Comparison of ENCODE assay signal across 1 cellular context in genomic region chr12:130764475-130765185, GRCh38.
A peak's percentile ranks its signal among the peaks of the same experiment; 100 is the strongest.
TF ChIP-seq lines count a peak whose summit lies in the region.

No MANE protein-coding gene starts in this region.

TF ChIP-seq in GM12878, 131 proteins besides CTCF, POLR2A, EP300 and RAD21 (continued from another document):
- TF ChIP-seq, protein P1, sequence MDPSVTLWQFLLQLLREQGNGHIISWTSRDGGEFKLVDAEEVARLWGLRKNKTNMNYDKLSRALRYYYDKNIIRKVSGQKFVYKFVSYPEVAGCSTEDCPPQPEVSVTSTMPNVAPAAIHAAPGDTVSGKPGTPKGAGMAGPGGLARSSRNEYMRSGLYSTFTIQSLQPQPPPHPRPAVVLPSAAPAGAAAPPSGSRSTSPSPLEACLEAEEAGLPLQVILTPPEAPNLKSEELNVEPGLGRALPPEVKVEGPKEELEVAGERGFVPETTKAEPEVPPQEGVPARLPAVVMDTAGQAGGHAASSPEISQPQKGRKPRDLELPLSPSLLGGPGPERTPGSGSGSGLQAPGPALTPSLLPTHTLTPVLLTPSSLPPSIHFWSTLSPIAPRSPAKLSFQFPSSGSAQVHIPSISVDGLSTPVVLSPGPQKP (IDR thresholded peaks at IDR 0.05; ENCODE audit: low read depth, low read length), result no peak
- TF ChIP-seq HDGF (IDR thresholded peaks at IDR 0.05), result peak; percentile 82
- TF ChIP-seq, protein P2, sequence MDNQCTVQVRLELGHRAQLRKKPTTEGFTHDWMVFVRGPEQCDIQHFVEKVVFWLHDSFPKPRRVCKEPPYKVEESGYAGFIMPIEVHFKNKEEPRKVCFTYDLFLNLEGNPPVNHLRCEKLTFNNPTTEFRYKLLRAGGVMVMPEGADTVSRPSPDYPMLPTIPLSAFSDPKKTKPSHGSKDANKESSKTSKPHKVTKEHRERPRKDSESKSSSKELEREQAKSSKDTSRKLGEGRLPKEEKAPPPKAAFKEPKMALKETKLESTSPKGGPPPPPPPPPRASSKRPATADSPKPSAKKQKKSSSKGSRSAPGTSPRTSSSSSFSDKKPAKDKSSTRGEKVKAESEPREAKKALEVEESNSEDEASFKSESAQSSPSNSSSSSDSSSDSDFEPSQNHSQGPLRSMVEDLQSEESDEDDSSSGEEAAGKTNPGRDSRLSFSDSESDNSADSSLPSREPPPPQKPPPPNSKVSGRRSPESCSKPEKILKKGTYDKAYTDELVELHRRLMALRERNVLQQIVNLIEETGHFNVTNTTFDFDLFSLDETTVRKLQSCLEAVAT (IDR thresholded peaks at IDR 0.05), result no peak
- no peak for TF ChIP-seq POU2F2 (IDR thresholded peaks at IDR 0.05; ENCODE audit: borderline replicate concordance, low read depth, low read length)
- TF ChIP-seq, protein P3, sequence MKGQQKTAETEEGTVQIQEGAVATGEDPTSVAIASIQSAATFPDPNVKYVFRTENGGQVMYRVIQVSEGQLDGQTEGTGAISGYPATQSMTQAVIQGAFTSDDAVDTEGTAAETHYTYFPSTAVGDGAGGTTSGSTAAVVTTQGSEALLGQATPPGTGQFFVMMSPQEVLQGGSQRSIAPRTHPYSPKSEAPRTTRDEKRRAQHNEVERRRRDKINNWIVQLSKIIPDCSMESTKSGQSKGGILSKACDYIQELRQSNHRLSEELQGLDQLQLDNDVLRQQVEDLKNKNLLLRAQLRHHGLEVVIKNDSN (IDR thresholded peaks at IDR 0.05; ENCODE audit: borderline replicate concordance, extremely low read length, insufficient read depth, low read depth, low read length), result peak; percentile 2
- no peak for TF ChIP-seq TARDBP (IDR thresholded peaks at IDR 0.05; ENCODE audit: borderline replicate concordance)
- TF ChIP-seq MEF2A (IDR thresholded peaks at IDR 0.05; ENCODE audit: insufficient read depth, low read depth, low read length), result no peak
- TF ChIP-seq PRDM15 (CRISPR knock-in tag; IDR thresholded peaks at IDR 0.05), result peak; percentile 75
- TF ChIP-seq KAT2A (conservative IDR thresholded peaks at IDR 0.05; ENCODE audit: control insufficient read depth, low read depth, low read length), result no peak
- TF ChIP-seq SRF (IDR thresholded peaks at IDR 0.05; ENCODE audit: low read depth in 2 of 2, low read length in 2 of 2), result no peak
- TF ChIP-seq RELA (IDR thresholded peaks at IDR 0.05; ENCODE audit: borderline replicate concordance, partially characterized antibody), result no peak
- TF ChIP-seq, protein P4, sequence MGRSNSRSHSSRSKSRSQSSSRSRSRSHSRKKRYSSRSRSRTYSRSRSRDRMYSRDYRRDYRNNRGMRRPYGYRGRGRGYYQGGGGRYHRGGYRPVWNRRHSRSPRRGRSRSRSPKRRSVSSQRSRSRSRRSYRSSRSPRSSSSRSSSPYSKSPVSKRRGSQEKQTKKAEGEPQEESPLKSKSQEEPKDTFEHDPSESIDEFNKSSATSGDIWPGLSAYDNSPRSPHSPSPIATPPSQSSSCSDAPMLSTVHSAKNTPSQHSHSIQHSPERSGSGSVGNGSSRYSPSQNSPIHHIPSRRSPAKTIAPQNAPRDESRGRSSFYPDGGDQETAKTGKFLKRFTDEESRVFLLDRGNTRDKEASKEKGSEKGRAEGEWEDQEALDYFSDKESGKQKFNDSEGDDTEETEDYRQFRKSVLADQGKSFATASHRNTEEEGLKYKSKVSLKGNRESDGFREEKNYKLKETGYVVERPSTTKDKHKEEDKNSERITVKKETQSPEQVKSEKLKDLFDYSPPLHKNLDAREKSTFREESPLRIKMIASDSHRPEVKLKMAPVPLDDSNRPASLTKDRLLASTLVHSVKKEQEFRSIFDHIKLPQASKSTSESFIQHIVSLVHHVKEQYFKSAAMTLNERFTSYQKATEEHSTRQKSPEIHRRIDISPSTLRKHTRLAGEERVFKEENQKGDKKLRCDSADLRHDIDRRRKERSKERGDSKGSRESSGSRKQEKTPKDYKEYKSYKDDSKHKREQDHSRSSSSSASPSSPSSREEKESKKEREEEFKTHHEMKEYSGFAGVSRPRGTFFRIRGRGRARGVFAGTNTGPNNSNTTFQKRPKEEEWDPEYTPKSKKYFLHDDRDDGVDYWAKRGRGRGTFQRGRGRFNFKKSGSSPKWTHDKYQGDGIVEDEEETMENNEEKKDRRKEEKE (IDR thresholded peaks at IDR 0.05), result no peak
- TF ChIP-seq, protein P5, sequence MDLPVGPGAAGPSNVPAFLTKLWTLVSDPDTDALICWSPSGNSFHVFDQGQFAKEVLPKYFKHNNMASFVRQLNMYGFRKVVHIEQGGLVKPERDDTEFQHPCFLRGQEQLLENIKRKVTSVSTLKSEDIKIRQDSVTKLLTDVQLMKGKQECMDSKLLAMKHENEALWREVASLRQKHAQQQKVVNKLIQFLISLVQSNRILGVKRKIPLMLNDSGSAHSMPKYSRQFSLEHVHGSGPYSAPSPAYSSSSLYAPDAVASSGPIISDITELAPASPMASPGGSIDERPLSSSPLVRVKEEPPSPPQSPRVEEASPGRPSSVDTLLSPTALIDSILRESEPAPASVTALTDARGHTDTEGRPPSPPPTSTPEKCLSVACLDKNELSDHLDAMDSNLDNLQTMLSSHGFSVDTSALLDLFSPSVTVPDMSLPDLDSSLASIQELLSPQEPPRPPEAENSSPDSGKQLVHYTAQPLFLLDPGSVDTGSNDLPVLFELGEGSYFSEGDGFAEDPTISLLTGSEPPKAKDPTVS (IDR thresholded peaks at IDR 0.05; ENCODE audit: low read depth, low read length), result no peak
- TF ChIP-seq CBX5 (IDR thresholded peaks at IDR 0.05; ENCODE audit: low read depth), result no peak
- no peak for TF ChIP-seq SREBF2 (IDR thresholded peaks at IDR 0.05; ENCODE audit: low read length)
- no peak for TF ChIP-seq ZSCAN29 (IDR thresholded peaks at IDR 0.05)
- no peak for TF ChIP-seq TCF7 (IDR thresholded peaks at IDR 0.05; ENCODE audit: borderline replicate concordance)
- TF ChIP-seq DPF2 (IDR thresholded peaks at IDR 0.05), result no peak
- no peak for TF ChIP-seq NFXL1 (IDR thresholded peaks at IDR 0.05; ENCODE audit: borderline replicate concordance)
- TF ChIP-seq SIN3A (IDR thresholded peaks at IDR 0.05; ENCODE audit: low read depth, low read length), result no peak
- TF ChIP-seq, protein P6, sequence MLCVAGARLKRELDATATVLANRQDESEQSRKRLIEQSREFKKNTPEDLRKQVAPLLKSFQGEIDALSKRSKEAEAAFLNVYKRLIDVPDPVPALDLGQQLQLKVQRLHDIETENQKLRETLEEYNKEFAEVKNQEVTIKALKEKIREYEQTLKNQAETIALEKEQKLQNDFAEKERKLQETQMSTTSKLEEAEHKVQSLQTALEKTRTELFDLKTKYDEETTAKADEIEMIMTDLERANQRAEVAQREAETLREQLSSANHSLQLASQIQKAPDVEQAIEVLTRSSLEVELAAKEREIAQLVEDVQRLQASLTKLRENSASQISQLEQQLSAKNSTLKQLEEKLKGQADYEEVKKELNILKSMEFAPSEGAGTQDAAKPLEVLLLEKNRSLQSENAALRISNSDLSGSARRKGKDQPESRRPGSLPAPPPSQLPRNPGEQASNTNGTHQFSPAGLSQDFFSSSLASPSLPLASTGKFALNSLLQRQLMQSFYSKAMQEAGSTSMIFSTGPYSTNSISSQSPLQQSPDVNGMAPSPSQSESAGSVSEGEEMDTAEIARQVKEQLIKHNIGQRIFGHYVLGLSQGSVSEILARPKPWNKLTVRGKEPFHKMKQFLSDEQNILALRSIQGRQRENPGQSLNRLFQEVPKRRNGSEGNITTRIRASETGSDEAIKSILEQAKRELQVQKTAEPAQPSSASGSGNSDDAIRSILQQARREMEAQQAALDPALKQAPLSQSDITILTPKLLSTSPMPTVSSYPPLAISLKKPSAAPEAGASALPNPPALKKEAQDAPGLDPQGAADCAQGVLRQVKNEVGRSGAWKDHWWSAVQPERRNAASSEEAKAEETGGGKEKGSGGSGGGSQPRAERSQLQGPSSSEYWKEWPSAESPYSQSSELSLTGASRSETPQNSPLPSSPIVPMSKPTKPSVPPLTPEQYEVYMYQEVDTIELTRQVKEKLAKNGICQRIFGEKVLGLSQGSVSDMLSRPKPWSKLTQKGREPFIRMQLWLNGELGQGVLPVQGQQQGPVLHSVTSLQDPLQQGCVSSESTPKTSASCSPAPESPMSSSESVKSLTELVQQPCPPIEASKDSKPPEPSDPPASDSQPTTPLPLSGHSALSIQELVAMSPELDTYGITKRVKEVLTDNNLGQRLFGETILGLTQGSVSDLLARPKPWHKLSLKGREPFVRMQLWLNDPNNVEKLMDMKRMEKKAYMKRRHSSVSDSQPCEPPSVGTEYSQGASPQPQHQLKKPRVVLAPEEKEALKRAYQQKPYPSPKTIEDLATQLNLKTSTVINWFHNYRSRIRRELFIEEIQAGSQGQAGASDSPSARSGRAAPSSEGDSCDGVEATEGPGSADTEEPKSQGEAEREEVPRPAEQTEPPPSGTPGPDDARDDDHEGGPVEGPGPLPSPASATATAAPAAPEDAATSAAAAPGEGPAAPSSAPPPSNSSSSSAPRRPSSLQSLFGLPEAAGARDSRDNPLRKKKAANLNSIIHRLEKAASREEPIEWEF (IDR thresholded peaks at IDR 0.05; ENCODE audit: insufficient replicate concordance, low read depth, low read length), result no peak
- peak; percentile 68; the same call in 1 of the 2 replicates for TF ChIP-seq JUND (IDR thresholded peaks at IDR 0.05; ENCODE audit: low read depth, low read length)
- TF ChIP-seq EED (IDR thresholded peaks at IDR 0.05; ENCODE audit: low read depth), result no peak
- no peak for TF ChIP-seq SP1 (IDR thresholded peaks at IDR 0.05; ENCODE audit: low read depth, low read length)
- no peak for TF ChIP-seq NFYA (IDR thresholded peaks at IDR 0.05; ENCODE audit: borderline replicate concordance, low read depth, low read length)
- TF ChIP-seq ZNF24 (IDR thresholded peaks at IDR 0.05), result no peak
- no peak for TF ChIP-seq WRNIP1 (IDR thresholded peaks at IDR 0.05; ENCODE audit: borderline replicate concordance, low read depth, low read length)
- no peak for TF ChIP-seq GABPA (IDR thresholded peaks at IDR 0.05; ENCODE audit: low read depth)
- peak; percentile 88 for TF ChIP-seq CREM (IDR thresholded peaks at IDR 0.05; ENCODE audit: low read depth)
- TF ChIP-seq PAX5 (IDR thresholded peaks at IDR 0.05; ENCODE audit: borderline replicate concordance, low read depth, low read length), result no peak
- TF ChIP-seq IKZF1 (conservative IDR thresholded peaks at IDR 0.05), result no peak
- TF ChIP-seq CBFB (IDR thresholded peaks at IDR 0.05; ENCODE audit: low read depth), result no peak
- TF ChIP-seq MEF2B (IDR thresholded peaks at IDR 0.05; ENCODE audit: partially characterized antibody, poor library complexity, severe bottlenecking), result no peak
- no peak for TF ChIP-seq NR2F1 (conservative IDR thresholded peaks at IDR 0.05)
- no peak for TF ChIP-seq FOXK2 (IDR thresholded peaks at IDR 0.05)
- TF ChIP-seq, protein P7, sequence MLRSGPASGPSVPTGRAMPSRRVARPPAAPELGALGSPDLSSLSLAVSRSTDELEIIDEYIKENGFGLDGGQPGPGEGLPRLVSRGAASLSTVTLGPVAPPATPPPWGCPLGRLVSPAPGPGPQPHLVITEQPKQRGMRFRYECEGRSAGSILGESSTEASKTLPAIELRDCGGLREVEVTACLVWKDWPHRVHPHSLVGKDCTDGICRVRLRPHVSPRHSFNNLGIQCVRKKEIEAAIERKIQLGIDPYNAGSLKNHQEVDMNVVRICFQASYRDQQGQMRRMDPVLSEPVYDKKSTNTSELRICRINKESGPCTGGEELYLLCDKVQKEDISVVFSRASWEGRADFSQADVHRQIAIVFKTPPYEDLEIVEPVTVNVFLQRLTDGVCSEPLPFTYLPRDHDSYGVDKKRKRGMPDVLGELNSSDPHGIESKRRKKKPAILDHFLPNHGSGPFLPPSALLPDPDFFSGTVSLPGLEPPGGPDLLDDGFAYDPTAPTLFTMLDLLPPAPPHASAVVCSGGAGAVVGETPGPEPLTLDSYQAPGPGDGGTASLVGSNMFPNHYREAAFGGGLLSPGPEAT (IDR thresholded peaks at IDR 0.05; ENCODE audit: low read depth), result no peak
- no peak for TF ChIP-seq PAX8 (IDR thresholded peaks at IDR 0.05)
- TF ChIP-seq KLF5 (IDR thresholded peaks at IDR 0.05; ENCODE audit: partially characterized antibody), result no peak
